9 cellular contexts compared by ENCODE assay signal in the genomic region with DNA sequence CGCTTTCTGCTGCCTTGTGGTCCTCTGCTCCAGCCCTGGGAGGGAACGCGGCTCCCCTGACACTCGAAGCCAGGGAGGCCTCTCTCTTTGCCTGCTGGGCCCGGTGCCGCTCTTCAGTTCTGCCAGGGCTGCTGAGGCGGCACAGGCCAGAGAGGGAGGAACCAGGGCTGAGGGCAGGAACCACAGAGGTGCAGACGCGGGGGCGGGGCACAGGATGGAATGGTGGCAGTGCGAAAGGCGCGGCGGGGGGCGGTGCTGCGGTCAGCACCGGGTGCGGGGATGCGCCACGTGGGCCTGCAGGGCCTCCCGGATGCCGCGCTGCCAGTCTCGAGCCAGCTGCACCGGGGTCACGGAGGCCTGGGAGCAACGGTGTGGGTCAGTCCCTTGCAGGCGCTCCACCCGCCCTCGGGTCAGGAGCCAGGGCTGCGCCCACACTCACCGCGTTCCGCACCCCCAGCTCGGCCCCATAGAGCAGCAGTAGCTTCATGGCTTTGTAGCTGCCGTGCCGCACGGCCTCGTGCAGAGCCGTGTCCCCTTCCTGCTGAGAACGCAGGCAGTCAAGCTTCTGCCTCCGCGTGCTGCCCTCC. TPM values are rescaled to one million over a fixed set of nuclear protein-coding genes. Genes with fewer than 3 reads are reported as not detected.
DNase-seq lines count a peak whose midpoint lies in the region; ATAC-seq and TF ChIP-seq lines count a peak whose summit lies in the region.
"Had no signal": no experiment of that assay in that cellular context is flagged by ENCODE, and none has a peak within 500 bp of the region (broad histone marks: within the 10 kb centered on the region; RNA-seq: fewer than 3 reads in every experiment).

No MANE protein-coding gene starts in this region.

- H3K9me3 ChIP-seq in CD4-positive, alpha-beta T cell (ENCODE audit: control insufficient read depth, low read length), result no peaks in the 10 kb centered on the region
- H3K9me3 ChIP-seq: ascending aorta had no signal

- no peak overlapping the region for H3K27ac ChIP-seq in CD4-positive, alpha-beta T cell (ENCODE audit: low read depth, low read length)
- H3K27ac ChIP-seq: ascending aorta had no signal

- intact Hi-C loops in CD4-positive, alpha-beta T cell (cut with DNase I, micrococcal nuclease), result no loop called here

- peaks cover 17% of the 10 kb centered on the region for H3K36me3 Mint-ChIP-seq in CD4-positive, alpha-beta T cell (ENCODE audit: low read depth)

- H3K9me3 Mint-ChIP-seq in CD4-positive, alpha-beta T cell, result no peaks in the 10 kb centered on the region

- peak overlapping the region; percentile 68 for H3K27ac Mint-ChIP-seq in CD4-positive, alpha-beta T cell

- ATAC-seq in CD4-positive, alpha-beta T cell (ENCODE audit: poor library complexity), result peak; percentile 98
- peak; percentile 64 for ATAC-seq in HG02642 (IDR thresholded peaks at IDR 0.05; ENCODE audit: poor library complexity, unreplicated experiment)

- peak; percentile 66 to 89 (median 82) for DNase-seq in CD4-positive, alpha-beta T cell
- DNase-seq in activated CD4-positive, CD25-positive, alpha-beta regulatory T cell treated with anti-CD3 and anti-CD28 coated beads, Interleukin-2, amount 50 U/mL, for 16 hours (ENCODE audit: low read depth, low spot score), result peak; percentile 61
- DNase-seq in dermis blood vessel endothelial cell (peak; percentile 12), NCI-H1436 (lab: John Stamatoyannopoulos, UW) (no peak), superior temporal gyrus (ENCODE audit: extremely low spot score) (no peak), NCI-H2107 treated with DMSO at 0.1 percent for 48 hours (lab: John Stamatoyannopoulos, UW; ENCODE audit: unreplicated experiment) (no peak)
- DNase-seq in stimulated activated CD4-positive, alpha-beta T cell treated with anti-CD3 and anti-CD28 coated beads, Interleukin-1b, Interleukin-23, amount 100 ng/mL, for 4 hours (ENCODE audit: low read depth in 2 of 2), result peak; percentile 65 to 72

- H3K4me3 Mint-ChIP-seq in CD4-positive, alpha-beta T cell, result peak overlapping the region; percentile 70

- no peak for TF ChIP-seq CTCF in CD4-positive, alpha-beta T cell (IDR thresholded peaks at IDR 0.05)

- no peaks in the 10 kb centered on the region for H3K27me3 ChIP-seq in CD4-positive, alpha-beta T cell (ENCODE audit: control insufficient read depth, insufficient read depth, low read length)
- H3K27me3 ChIP-seq: ascending aorta had no signal

- H3K4me1 Mint-ChIP-seq in CD4-positive, alpha-beta T cell (ENCODE audit: low read depth), result peaks cover 21% of the 10 kb centered on the region

- POLR2A ChIA-PET in CD4-positive, alpha-beta T cell (lab: Charles Lee), result interaction anchor here (1.2 to 2.5 kb wide), 6 partner anchors 18 to 301 kb away, joined by 3 to 16 read pairs (median 8); a partner anchor contains a TSS

- CTCF ChIA-PET in CD4-positive, alpha-beta T cell (lab: Charles Lee), result interaction anchor here (0.8 to 3.9 kb wide), 2 partner anchors 13 to 18 kb away, joined by 3 to 18 read pairs; a partner anchor contains a TSS

- H3K27me3 Mint-ChIP-seq in CD4-positive, alpha-beta T cell, result no peaks in the 10 kb centered on the region

RNA-seq across cellular contexts. Expression of a gene that starts 4.4 kb away (rescaled TPM):
- 10 to 100 TPM in 1 of 2 experiments, 1 to 10 TPM in 1; 6.2 to 10.4 TPM for total RNA-seq in CD4-positive, alpha-beta T cell
- total RNA-seq in dermis blood vessel endothelial cell, result 1.1 and 1.5 TPM in 2 replicates

RNA-seq across cellular contexts. Expression of a gene that starts 18.4 kb away (rescaled TPM):
- 10 to 100 TPM; 17.2 to 18.3 TPM for total RNA-seq in CD4-positive, alpha-beta T cell
- 6.8 and 8.0 TPM in 2 replicates for total RNA-seq in dermis blood vessel endothelial cell

RNA-seq across cellular contexts. Expression of a gene that starts 23.3 kb away (rescaled TPM):
- total RNA-seq in CD4-positive, alpha-beta T cell, result 10 to 100 TPM; 48.7 to 53.5 TPM
- 14.0 and 24.9 TPM in 2 replicates for total RNA-seq in dermis blood vessel endothelial cell

RNA-seq across cellular contexts. Expression of a gene that starts 30.5 kb away (rescaled TPM):
- total RNA-seq in CD4-positive, alpha-beta T cell, result 10 to 100 TPM; 55.8 to 56.8 TPM
- 39.7 and 40.3 TPM in 2 replicates for total RNA-seq in dermis blood vessel endothelial cell

Comparison
In these comparisons a context has a peak if more than half of its experiments do, and no peak if none do; other contexts are left out.
1. DNase-seq: peak in CD4-positive, alpha-beta T cell (10 of 10), activated CD4-positive, CD25-positive, alpha-beta regulatory T cell treated with anti-CD3 and anti-CD28 coated beads, Interleukin-2, amount 50 U/mL, for 16 hours (single experiment), dermis blood vessel endothelial cell (single experiment) and stimulated activated CD4-positive, alpha-beta T cell treated with anti-CD3 and anti-CD28 coated beads, Interleukin-1b, Interleukin-23, amount 100 ng/mL, for 4 hours (2 of 2); none in NCI-H1436 (single experiment), superior temporal gyrus (single experiment) and NCI-H2107 treated with DMSO at 0.1 percent for 48 hours (single experiment).